Comparison of ENCODE assay signal across 1 cellular context in the genomic region with DNA sequence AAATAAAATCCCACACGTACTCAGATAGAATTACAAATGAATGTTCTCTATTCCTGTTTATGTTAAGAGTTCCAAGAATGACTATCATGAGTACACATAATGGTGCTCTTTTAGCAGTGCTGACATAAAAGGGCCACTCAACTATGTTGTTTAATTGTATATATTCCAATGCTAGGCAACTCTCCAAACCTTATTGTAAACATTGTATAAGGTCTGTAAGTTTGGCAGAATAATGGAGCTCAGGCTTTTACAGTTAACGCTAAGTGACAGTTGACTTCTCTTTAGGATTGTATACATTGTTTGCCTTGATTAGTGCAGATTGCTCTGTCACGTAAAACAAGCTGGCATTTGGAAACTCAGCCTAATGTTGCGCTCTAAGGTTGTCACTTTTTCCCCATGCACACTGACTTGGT.
TF ChIP-seq lines count a peak whose summit lies in the region.

No MANE protein-coding gene starts in this region.

TF ChIP-seq in GM23338, 12 proteins besides CTCF, POLR2A, EP300 and RAD21 (continued from another document):
- TF ChIP-seq STAT1 (IDR thresholded peaks at IDR 0.05; ENCODE audit: unreplicated experiment) (no peak), EZH2phosphoT487 (IDR thresholded peaks at IDR 0.05; ENCODE audit: unreplicated experiment) (no peak), POLR2AphosphoS5 (IDR thresholded peaks at IDR 0.05; ENCODE audit: low read depth) (no peak), NANOG (IDR thresholded peaks at IDR 0.05; ENCODE audit: borderline replicate concordance) (no peak), CREB1 (CRISPR knock-in tag; IDR thresholded peaks at IDR 0.05; ENCODE audit: low read depth) (no peak), EZH2 (IDR thresholded peaks at IDR 0.05; ENCODE audit: low read depth, unreplicated experiment) (no peak), ZNF331 (CRISPR knock-in tag; IDR thresholded peaks at IDR 0.05; ENCODE audit: low read depth) (no peak)
- TF ChIP-seq, protein P1, sequence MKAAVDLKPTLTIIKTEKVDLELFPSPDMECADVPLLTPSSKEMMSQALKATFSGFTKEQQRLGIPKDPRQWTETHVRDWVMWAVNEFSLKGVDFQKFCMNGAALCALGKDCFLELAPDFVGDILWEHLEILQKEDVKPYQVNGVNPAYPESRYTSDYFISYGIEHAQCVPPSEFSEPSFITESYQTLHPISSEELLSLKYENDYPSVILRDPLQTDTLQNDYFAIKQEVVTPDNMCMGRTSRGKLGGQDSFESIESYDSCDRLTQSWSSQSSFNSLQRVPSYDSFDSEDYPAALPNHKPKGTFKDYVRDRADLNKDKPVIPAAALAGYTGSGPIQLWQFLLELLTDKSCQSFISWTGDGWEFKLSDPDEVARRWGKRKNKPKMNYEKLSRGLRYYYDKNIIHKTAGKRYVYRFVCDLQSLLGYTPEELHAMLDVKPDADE (IDR thresholded peaks at IDR 0.05) = no peak
- TF ChIP-seq, protein P2, sequence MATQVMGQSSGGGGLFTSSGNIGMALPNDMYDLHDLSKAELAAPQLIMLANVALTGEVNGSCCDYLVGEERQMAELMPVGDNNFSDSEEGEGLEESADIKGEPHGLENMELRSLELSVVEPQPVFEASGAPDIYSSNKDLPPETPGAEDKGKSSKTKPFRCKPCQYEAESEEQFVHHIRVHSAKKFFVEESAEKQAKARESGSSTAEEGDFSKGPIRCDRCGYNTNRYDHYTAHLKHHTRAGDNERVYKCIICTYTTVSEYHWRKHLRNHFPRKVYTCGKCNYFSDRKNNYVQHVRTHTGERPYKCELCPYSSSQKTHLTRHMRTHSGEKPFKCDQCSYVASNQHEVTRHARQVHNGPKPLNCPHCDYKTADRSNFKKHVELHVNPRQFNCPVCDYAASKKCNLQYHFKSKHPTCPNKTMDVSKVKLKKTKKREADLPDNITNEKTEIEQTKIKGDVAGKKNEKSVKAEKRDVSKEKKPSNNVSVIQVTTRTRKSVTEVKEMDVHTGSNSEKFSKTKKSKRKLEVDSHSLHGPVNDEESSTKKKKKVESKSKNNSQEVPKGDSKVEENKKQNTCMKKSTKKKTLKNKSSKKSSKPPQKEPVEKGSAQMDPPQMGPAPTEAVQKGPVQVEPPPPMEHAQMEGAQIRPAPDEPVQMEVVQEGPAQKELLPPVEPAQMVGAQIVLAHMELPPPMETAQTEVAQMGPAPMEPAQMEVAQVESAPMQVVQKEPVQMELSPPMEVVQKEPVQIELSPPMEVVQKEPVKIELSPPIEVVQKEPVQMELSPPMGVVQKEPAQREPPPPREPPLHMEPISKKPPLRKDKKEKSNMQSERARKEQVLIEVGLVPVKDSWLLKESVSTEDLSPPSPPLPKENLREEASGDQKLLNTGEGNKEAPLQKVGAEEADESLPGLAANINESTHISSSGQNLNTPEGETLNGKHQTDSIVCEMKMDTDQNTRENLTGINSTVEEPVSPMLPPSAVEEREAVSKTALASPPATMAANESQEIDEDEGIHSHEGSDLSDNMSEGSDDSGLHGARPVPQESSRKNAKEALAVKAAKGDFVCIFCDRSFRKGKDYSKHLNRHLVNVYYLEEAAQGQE (IDR thresholded peaks at IDR 0.05; ENCODE audit: unreplicated experiment) = no peak
